1 cellular context compared by ENCODE assay signal in genomic region chr19:3397266-3398022, GRCh38.
TF ChIP-seq lines count a peak whose summit lies in the region.

No MANE protein-coding gene starts in this region.

TF ChIP-seq in HepG2, 621 proteins besides CTCF, POLR2A, EP300 and RAD21 (continued from another document and continues in another):
- TF ChIP-seq BATF2 (CRISPR knock-in tag; IDR thresholded peaks at IDR 0.05) (no peak; the same call in 1 of the 2 replicates), ARNTL (CRISPR knock-in tag; IDR thresholded peaks at IDR 0.05) (peak; percentile 78), E2F1 (CRISPR knock-in tag; IDR thresholded peaks at IDR 0.05) (no peak), DZIP1 (CRISPR knock-in tag; IDR thresholded peaks at IDR 0.05) (no peak; the same call in 1 of the 2 replicates), SKIL (CRISPR knock-in tag; IDR thresholded peaks at IDR 0.05; ENCODE audit: borderline replicate concordance) (peak; percentile 77; the same call in 1 of the 2 replicates), ZNF788 (CRISPR knock-in tag; IDR thresholded peaks at IDR 0.05; ENCODE audit: borderline replicate concordance) (peak; percentile 82; the same call in 1 of the 2 replicates), KAT2B (IDR thresholded peaks at IDR 0.05; ENCODE audit: borderline replicate concordance, low read depth, low read length) (no peak), KDM2A (CRISPR knock-in tag; IDR thresholded peaks at IDR 0.05; ENCODE audit: borderline replicate concordance, low read depth) (peak; percentile 63), MXI1 (IDR thresholded peaks at IDR 0.05; ENCODE audit: borderline replicate concordance, low read depth, low read length) (peak; percentile 65; the same call in 1 of the 3 replicates), ELF3 (CRISPR knock-in tag; IDR thresholded peaks at IDR 0.05) (peak; percentile 54; the same call in 1 of the 2 replicates), PAXIP1 (CRISPR knock-in tag; conservative IDR thresholded peaks at IDR 0.05) (peak; percentile 78), KAT8 (CRISPR knock-in tag; IDR thresholded peaks at IDR 0.05) (peak; percentile 63; the same call in 1 of the 2 replicates), IKZF4 (CRISPR knock-in tag; IDR thresholded peaks at IDR 0.05; ENCODE audit: borderline replicate concordance, low read depth, not compliant biosample characterization) (no peak), FOXA3 (CRISPR knock-in tag; IDR thresholded peaks at IDR 0.05) (peak; percentile 65), SRSF1 (optimal IDR thresholded peaks at IDR 0.05; ENCODE audit: low read depth, low read length) (peak; percentile 39), ZNF609 (CRISPR knock-in tag; IDR thresholded peaks at IDR 0.05; ENCODE audit: borderline replicate concordance) (peak; percentile 51; the same call in 1 of the 2 replicates), TCF12 (IDR thresholded peaks at IDR 0.05) (no peak), TCF12 (CRISPR knock-in tag; IDR thresholded peaks at IDR 0.05) (peak; percentile 55; the same call in 1 of the 2 replicates), ZFY (CRISPR knock-in tag; IDR thresholded peaks at IDR 0.05) (peak; percentile 77), ZBED4 (CRISPR knock-in tag; IDR thresholded peaks at IDR 0.05; ENCODE audit: borderline replicate concordance) (peak; percentile 70; the same call in 1 of the 2 replicates), KDM4B (CRISPR knock-in tag; IDR thresholded peaks at IDR 0.05) (0 out of 2 replicates have a peak, but pooled peaks have one; percentile 70), ZNF691 (CRISPR knock-in tag; IDR thresholded peaks at IDR 0.05; ENCODE audit: borderline replicate concordance, low read depth) (no peak), ZNF430 (CRISPR knock-in tag; IDR thresholded peaks at IDR 0.05) (peak; percentile 48; the same call in 1 of the 2 replicates), NR2F6 (IDR thresholded peaks at IDR 0.05) (peak; percentile 72), NR2F6 (CRISPR knock-in tag; IDR thresholded peaks at IDR 0.05) (peak; percentile 90), RELA (CRISPR knock-in tag; IDR thresholded peaks at IDR 0.05) (no peak), ZNF740 (CRISPR knock-in tag; IDR thresholded peaks at IDR 0.05) (peak; percentile 51; the same call in 1 of the 2 replicates), GTF2F1 (IDR thresholded peaks at IDR 0.05; ENCODE audit: low read length) (no peak), SOX6 (IDR thresholded peaks at IDR 0.05) (no peak), SOX6 (CRISPR knock-in tag; IDR thresholded peaks at IDR 0.05) (peak; percentile 77), ZSCAN12 (CRISPR knock-in tag; IDR thresholded peaks at IDR 0.05) (no peak), CBX5 (CRISPR knock-in tag; IDR thresholded peaks at IDR 0.05; ENCODE audit: borderline replicate concordance) (peak; percentile 39; the same call in 1 of the 2 replicates), ADNP (CRISPR knock-in tag; IDR thresholded peaks at IDR 0.05) (peak; percentile 92), PBX3 (CRISPR knock-in tag; IDR thresholded peaks at IDR 0.05; ENCODE audit: borderline replicate concordance) (no peak)
